8 cellular contexts compared by ENCODE assay signal in the genomic region with DNA sequence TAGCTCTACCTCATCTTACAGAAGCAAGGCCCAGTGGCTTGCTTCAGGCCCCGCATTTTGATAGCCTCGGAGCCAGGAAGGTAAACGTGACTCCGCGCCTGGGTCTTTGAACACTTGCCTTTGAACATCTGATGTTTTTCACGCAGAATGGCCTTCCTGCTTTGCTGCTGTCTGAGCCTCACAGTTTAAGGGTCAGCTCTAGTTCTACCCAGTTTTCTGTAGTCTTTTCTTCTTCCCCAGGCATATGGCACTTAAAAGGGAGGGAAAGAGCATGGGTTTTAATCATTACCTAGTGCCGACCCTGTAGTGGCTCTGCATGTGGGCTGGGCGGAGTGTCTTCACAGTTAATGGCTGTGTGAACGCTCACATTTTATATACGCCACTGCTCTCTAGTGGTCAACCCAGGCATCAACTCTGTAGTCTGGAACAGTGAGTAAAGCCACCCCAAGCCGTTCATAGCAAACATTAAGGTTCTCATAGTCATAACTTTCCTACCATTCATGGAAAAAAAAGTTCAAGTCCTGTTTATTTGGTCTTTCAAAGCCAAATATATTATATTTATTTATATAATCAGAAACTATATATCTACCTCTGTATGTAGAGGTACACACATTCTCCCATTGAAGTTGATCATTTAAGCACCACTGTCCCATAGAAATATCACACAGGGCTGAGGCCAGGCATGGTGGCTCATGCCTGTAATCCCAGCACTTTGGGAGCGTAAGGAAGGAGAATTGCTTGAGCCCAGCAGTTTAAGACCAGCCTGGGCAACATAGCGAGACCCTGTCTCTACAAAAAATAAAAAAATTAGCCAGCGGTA.
A peak's percentile ranks its signal among the peaks of the same experiment; 100 is the strongest.
DNase-seq lines count a peak whose midpoint lies in the region; ATAC-seq and TF ChIP-seq lines count a peak whose summit lies in the region.

No MANE protein-coding gene starts in this region.

- H3K9me2 ChIP-seq in SU-DHL-6 (replicated peaks; ENCODE audit: insufficient read depth, low read length) = no peaks in the 10 kb centered on the region

- H3K27ac ChIP-seq in SU-DHL-6 (ENCODE audit: low read depth, low read length) (no peak overlapping the region), adrenal gland (no peak overlapping the region), right atrium auricular region (no peak overlapping the region), sigmoid colon (no peak overlapping the region)

- peaks cover 10% of the 10 kb centered on the region for H3K9me3 ChIP-seq in SU-DHL-6 (ENCODE audit: insufficient read depth, low read length)
- H3K9me3 ChIP-seq in adrenal gland (replicated peaks in 1 of 3) = peaks cover 0 to 10% (median 0%) of the 10 kb centered on the region in 3 donors
- peaks cover 4 to 21% of the 10 kb centered on the region in 2 donors for H3K9me3 ChIP-seq in right atrium auricular region
- H3K9me3 ChIP-seq in sigmoid colon = peaks cover 0 to 7% (median 0%) of the 10 kb centered on the region in 4 donors

- H3K4me3 ChIP-seq in SU-DHL-6 (ENCODE audit: insufficient read depth, low read length, poor library complexity, severe bottlenecking) (no peak overlapping the region), adrenal gland (no peak overlapping the region), right atrium auricular region (no peak overlapping the region), sigmoid colon (no peak overlapping the region)

- peak; percentile 94 for ATAC-seq in HG02852 (IDR thresholded peaks at IDR 0.05; ENCODE audit: unreplicated experiment)

- H3F3A ChIP-seq in SU-DHL-6 (ENCODE audit: insufficient read depth) = no peaks in the 10 kb centered on the region

- TF ChIP-seq POLR2A in adrenal gland (IDR thresholded peaks at IDR 0.05) (no peak), sigmoid colon (IDR thresholded peaks at IDR 0.05) (no peak)

- no peak overlapping the region for H2AFZ ChIP-seq in SU-DHL-6 (ENCODE audit: low read depth, low read length, severe bottlenecking)

- TF ChIP-seq CTCF in SU-DHL-6 (IDR thresholded peaks at IDR 0.05; ENCODE audit: insufficient read depth, low read length, poor library complexity, severe bottlenecking) = peak; percentile 72
- TF ChIP-seq CTCF in adrenal gland (IDR thresholded peaks at IDR 0.05) = peak; percentile 81 to 91 (median 83)
- TF ChIP-seq CTCF in right atrium auricular region (IDR thresholded peaks at IDR 0.05) = peak; percentile 44 to 90
- TF ChIP-seq CTCF in sigmoid colon (IDR thresholded peaks at IDR 0.05) = peak; percentile 63 to 84 (median 74)

- no peaks in the 10 kb centered on the region for H3K79me2 ChIP-seq in SU-DHL-6 (ENCODE audit: insufficient read depth, low read length)

- H3K36me3 ChIP-seq in SU-DHL-6 (ENCODE audit: low read length) (no peaks in the 10 kb centered on the region), adrenal gland (replicated peaks in 1 of 2) (no peaks in the 10 kb centered on the region), right atrium auricular region (no peaks in the 10 kb centered on the region), sigmoid colon (no peaks in the 10 kb centered on the region)

- intact Hi-C loops in adrenal gland (cut with DNase I) = loop anchor here (10.0 kb wide), 2 partner anchors 272 to 642 kb away; no protein-coding TSS in a partner anchor
- intact Hi-C loops in sigmoid colon (cut with DNase I) = loop anchor here (5.0 kb wide), 3 partner anchors 284 to 649 kb away; a partner anchor contains a TSS

- H3K27me3 ChIP-seq in SU-DHL-6 (ENCODE audit: low read length) (no peaks in the 10 kb centered on the region), adrenal gland (no peaks in the 10 kb centered on the region), right atrium auricular region (no peaks in the 10 kb centered on the region), sigmoid colon (no peaks in the 10 kb centered on the region)

- 34 to 39% (median 38%) methylated on average over 14 of the region's 14 CpGs for WGBS in adrenal gland, 4 donors
- 27 to 38% methylated on average over 14 of the region's 14 CpGs for WGBS in sigmoid colon, 2 donors

- H3K4me1 ChIP-seq in adrenal gland (replicated peaks in 1 of 2) = no peaks in the 10 kb centered on the region
- peaks cover 0 to 5% of the 10 kb centered on the region in 2 donors for H3K4me1 ChIP-seq in right atrium auricular region
- H3K4me1 ChIP-seq in sigmoid colon = peaks cover 0 to 6% (median 4%) of the 10 kb centered on the region in 4 donors

- TF ChIP-seq EP300 in sigmoid colon (IDR thresholded peaks at IDR 0.05) = no peak

- H3K4me2 ChIP-seq in SU-DHL-6 (ENCODE audit: low read depth, low read length, poor library complexity, severe bottlenecking) = no peak overlapping the region

- no peak overlapping the region for H3K9ac ChIP-seq in SU-DHL-6 (ENCODE audit: low read length)

- H4K20me1 ChIP-seq in SU-DHL-6 (ENCODE audit: low read depth, low read length) = no peaks in the 10 kb centered on the region

- DNase-seq in activated gamma-delta T cell treated with Interleukin-2 at 50 U/mL for 16 hours = peak; percentile 72
- DNase-seq in activated gamma-delta T cell (lab: John Stamatoyannopoulos, UW) = no peak
- peak; percentile 46 for DNase-seq in NCI-H1417 treated with DMSO at 0.1 percent for 48 hours (lab: John Stamatoyannopoulos, UW)
- DNase-seq in adrenal gland = peak; percentile 63 to 92 (median 70)
- DNase-seq in right atrium auricular region (ENCODE audit: low spot score) = no peak
- DNase-seq in sigmoid colon = peak; percentile 79

Comparison
In these comparisons a context has a peak if more than half of its experiments do, and no peak if none do; other contexts are left out.
1. DNase-seq: peak in activated gamma-delta T cell treated with Interleukin-2 at 50 U/mL for 16 hours (single experiment), NCI-H1417 treated with DMSO at 0.1 percent for 48 hours (single experiment), adrenal gland (7 of 7) and sigmoid colon (single experiment); none in activated gamma-delta T cell (single experiment) and right atrium auricular region (single experiment).
2. Peak in every context shown above with its lines, with median percentiles within 50 percentile points of each other: CTCF ChIP-seq.